In genomic region chr17:40949406-40949805, GRCh38 we compare ENCODE assay signal across 2 cellular contexts.
TF ChIP-seq lines count a peak whose summit lies in the region.

No MANE protein-coding gene starts in this region.

TF ChIP-seq in WTC11, 78 proteins besides CTCF, POLR2A, EP300 and RAD21 (continued from another document):
- no peak for TF ChIP-seq ESRRA (CRISPR knock-in tag; IDR thresholded peaks at IDR 0.05; ENCODE audit: borderline replicate concordance)
- TF ChIP-seq, protein P1, sequence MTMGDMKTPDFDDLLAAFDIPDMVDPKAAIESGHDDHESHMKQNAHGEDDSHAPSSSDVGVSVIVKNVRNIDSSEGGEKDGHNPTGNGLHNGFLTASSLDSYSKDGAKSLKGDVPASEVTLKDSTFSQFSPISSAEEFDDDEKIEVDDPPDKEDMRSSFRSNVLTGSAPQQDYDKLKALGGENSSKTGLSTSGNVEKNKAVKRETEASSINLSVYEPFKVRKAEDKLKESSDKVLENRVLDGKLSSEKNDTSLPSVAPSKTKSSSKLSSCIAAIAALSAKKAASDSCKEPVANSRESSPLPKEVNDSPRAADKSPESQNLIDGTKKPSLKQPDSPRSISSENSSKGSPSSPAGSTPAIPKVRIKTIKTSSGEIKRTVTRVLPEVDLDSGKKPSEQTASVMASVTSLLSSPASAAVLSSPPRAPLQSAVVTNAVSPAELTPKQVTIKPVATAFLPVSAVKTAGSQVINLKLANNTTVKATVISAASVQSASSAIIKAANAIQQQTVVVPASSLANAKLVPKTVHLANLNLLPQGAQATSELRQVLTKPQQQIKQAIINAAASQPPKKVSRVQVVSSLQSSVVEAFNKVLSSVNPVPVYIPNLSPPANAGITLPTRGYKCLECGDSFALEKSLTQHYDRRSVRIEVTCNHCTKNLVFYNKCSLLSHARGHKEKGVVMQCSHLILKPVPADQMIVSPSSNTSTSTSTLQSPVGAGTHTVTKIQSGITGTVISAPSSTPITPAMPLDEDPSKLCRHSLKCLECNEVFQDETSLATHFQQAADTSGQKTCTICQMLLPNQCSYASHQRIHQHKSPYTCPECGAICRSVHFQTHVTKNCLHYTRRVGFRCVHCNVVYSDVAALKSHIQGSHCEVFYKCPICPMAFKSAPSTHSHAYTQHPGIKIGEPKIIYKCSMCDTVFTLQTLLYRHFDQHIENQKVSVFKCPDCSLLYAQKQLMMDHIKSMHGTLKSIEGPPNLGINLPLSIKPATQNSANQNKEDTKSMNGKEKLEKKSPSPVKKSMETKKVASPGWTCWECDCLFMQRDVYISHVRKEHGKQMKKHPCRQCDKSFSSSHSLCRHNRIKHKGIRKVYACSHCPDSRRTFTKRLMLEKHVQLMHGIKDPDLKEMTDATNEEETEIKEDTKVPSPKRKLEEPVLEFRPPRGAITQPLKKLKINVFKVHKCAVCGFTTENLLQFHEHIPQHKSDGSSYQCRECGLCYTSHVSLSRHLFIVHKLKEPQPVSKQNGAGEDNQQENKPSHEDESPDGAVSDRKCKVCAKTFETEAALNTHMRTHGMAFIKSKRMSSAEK (CRISPR knock-in tag; IDR thresholded peaks at IDR 0.05; ENCODE audit: borderline replicate concordance), result no peak
- TF ChIP-seq TP53 (CRISPR knock-in tag; IDR thresholded peaks at IDR 0.05), result no peak
- no peak for TF ChIP-seq HMGXB4 (CRISPR knock-in tag; IDR thresholded peaks at IDR 0.05)
- TF ChIP-seq, protein P2, sequence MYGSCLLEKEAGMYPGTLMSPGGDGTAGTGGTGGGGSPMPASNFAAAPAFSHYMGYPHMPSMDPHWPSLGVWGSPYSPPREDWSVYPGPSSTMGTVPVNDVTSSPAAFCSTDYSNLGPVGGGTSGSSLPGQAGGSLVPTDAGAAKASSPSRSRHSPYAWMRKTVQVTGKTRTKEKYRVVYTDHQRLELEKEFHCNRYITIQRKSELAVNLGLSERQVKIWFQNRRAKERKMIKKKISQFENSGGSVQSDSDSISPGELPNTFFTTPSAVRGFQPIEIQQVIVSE (CRISPR knock-in tag; IDR thresholded peaks at IDR 0.05; ENCODE audit: borderline replicate concordance), result no peak
- no peak for TF ChIP-seq IRF2 (CRISPR knock-in tag; IDR thresholded peaks at IDR 0.05; ENCODE audit: borderline replicate concordance, low read depth)
- TF ChIP-seq, protein P3, sequence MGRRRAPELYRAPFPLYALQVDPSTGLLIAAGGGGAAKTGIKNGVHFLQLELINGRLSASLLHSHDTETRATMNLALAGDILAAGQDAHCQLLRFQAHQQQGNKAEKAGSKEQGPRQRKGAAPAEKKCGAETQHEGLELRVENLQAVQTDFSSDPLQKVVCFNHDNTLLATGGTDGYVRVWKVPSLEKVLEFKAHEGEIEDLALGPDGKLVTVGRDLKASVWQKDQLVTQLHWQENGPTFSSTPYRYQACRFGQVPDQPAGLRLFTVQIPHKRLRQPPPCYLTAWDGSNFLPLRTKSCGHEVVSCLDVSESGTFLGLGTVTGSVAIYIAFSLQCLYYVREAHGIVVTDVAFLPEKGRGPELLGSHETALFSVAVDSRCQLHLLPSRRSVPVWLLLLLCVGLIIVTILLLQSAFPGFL (CRISPR knock-in tag; IDR thresholded peaks at IDR 0.05; ENCODE audit: borderline replicate concordance), result no peak
- TF ChIP-seq KAT7 (CRISPR knock-in tag; IDR thresholded peaks at IDR 0.05; ENCODE audit: borderline replicate concordance), result no peak
- no peak for TF ChIP-seq PRRX2 (CRISPR knock-in tag; IDR thresholded peaks at IDR 0.05)
TF ChIP-seq in WTC11: peak in this region for 0.

TF ChIP-seq in neural cell, 6 proteins besides CTCF, POLR2A, EP300 and RAD21 (continued from another document):
- TF ChIP-seq EZH2 (IDR thresholded peaks at IDR 0.05; ENCODE audit: borderline replicate concordance, insufficient read depth, low read length, poor library complexity, severe bottlenecking) (no peak), TAF1 (IDR thresholded peaks at IDR 0.05; ENCODE audit: low read depth) (no peak), MXI1 (conservative IDR thresholded peaks at IDR 0.05; ENCODE audit: poor library complexity, severe bottlenecking) (no peak), POLR2AphosphoS5 (IDR thresholded peaks at IDR 0.05) (no peak)
